ENCODE assay signal across 12 cellular contexts in genomic region chr22:37212174-37212906, GRCh38. TPM values are rescaled to one million over a fixed set of nuclear protein-coding genes. Genes with fewer than 3 reads are reported as not detected.
DNase-seq lines count a peak whose midpoint lies in the region; ATAC-seq and TF ChIP-seq lines count a peak whose summit lies in the region.
"Had no signal": no experiment of that assay in that cellular context is flagged by ENCODE, and none has a peak within 500 bp of the region (broad histone marks: within the 10 kb centered on the region; RNA-seq: fewer than 3 reads in every experiment).

SSTR3 (minus strand) TSS chr22:37212477; CDS start chr22:37207803, 4,674 bp downstream.

- in situ Hi-C loops in transverse colon (cut with MboI; ENCODE audit: low pct_ligation_motif_present in 1 of 4, low pct_unique_long_range_greater_than_20kb in 1 of 4, low sequenced_read_pairs in 3 of 4), result loop anchor here in 1 of 4 donors (25.0 kb wide), 1 partner anchor 425 kb away; the partner anchor contains the start of gene IFT27

- peak within 1 kb of the TSS in 7 of 11 experiments; percentile 6 to 63 (median 41); a peak in 11 of 22 replicates for H3K4me2 ChIP-seq in BLaER1 treated with 17β-estradiol and CSF1 and Interleukin-3, amounts not matched to agents 10 nM and 100 nM

- no peaks in the 10 kb centered on the region for H3K27me3 ChIP-seq in BLaER1 treated with 17β-estradiol and CSF1 and Interleukin-3, amounts not matched to agents 10 nM and 100 nM
- H3K27me3 ChIP-seq in HUES48 (ENCODE audit: control insufficient read depth, insufficient read depth, low read length) (no peaks in the 10 kb centered on the region), body of pancreas (no peaks in the 10 kb centered on the region), transverse colon (peaks cover 23% of the 10 kb centered on the region)

- TF ChIP-seq CTCF in body of pancreas (IDR thresholded peaks at IDR 0.05) (no peak), transverse colon (IDR thresholded peaks at IDR 0.05) (no peak)

- H3K9me3 ChIP-seq in BLaER1 treated with 17β-estradiol and CSF1 and Interleukin-3, amounts not matched to agents 10 nM and 100 nM (replicated peaks in 1 of 11), result no peaks in the 10 kb centered on the region
- H3K9me3 ChIP-seq in HUES48 (ENCODE audit: control insufficient read depth, insufficient read depth, low read length) (no peaks in the 10 kb centered on the region), body of pancreas (no peaks in the 10 kb centered on the region), transverse colon (no peaks in the 10 kb centered on the region)

- H3K4me1 ChIP-seq in BLaER1 treated with 17β-estradiol and CSF1 and Interleukin-3, amounts not matched to agents 10 nM and 100 nM, result peaks cover 0 to 37% (median 28%) of the 10 kb centered on the region in 10 experiments; a peak in 15 of 20 replicates
- peaks cover 5% of the 10 kb centered on the region; the same call in 1 of the 2 replicates for H3K4me1 ChIP-seq in HUES48 (ENCODE audit: control insufficient read depth, insufficient read depth, low read length)
- H3K4me1 ChIP-seq in body of pancreas, result peaks cover 9% of the 10 kb centered on the region
- no peaks in the 10 kb centered on the region for H3K4me1 ChIP-seq in transverse colon

- no peak within 1 kb of the TSS for H3K4me3 ChIP-seq in BLaER1 treated with 17β-estradiol and CSF1 and Interleukin-3, amounts not matched to agents 10 nM and 100 nM
- peak within 1 kb of the TSS; percentile 29; the same call in 1 of the 2 replicates for H3K4me3 ChIP-seq in HUES48 (ENCODE audit: low read depth, low read length)
- H3K4me3 ChIP-seq in body of pancreas, result no peak within 1 kb of the TSS
- no peak within 1 kb of the TSS for H3K4me3 ChIP-seq in transverse colon

- peak within 1 kb of the TSS in 2 of 11 experiments; percentile 5 to 6; a peak in 1 of 22 replicates for H3K9ac ChIP-seq in BLaER1 treated with 17β-estradiol and CSF1 and Interleukin-3, amounts not matched to agents 10 nM and 100 nM
- H3K9ac ChIP-seq in HUES48 (ENCODE audit: low read depth, low read length), result no peak within 1 kb of the TSS

- WGBS in body of pancreas, 2 donors, result 12 to 23% methylated on average over 13 to 23 of the region's 23 CpGs
- 11 to 33% methylated on average over 5 to 23 of the region's 23 CpGs for WGBS in transverse colon (ENCODE audit: low coverage in 1 of 2), 2 donors

- peak in 1 of 3 donors; percentile 11 for TF ChIP-seq POLR2A in body of pancreas (IDR thresholded peaks at IDR 0.05)
- no peak for TF ChIP-seq POLR2A in transverse colon (IDR thresholded peaks at IDR 0.05)

- TF ChIP-seq EP300 in transverse colon (IDR thresholded peaks at IDR 0.05; ENCODE audit: low read depth), result no peak

- intact Hi-C loops in body of pancreas (cut with DNase I) (no loop called here), transverse colon (cut with DNase I; ENCODE audit: low total_unique reads) (no loop called here)

- DNase-seq in body of pancreas (peak; percentile 27 to 55 (median 50)), myocyte (ENCODE audit: low read depth) (peak; percentile 56), A172 (ENCODE audit: low spot score) (no peak), transverse colon (no peak), kidney glomerular epithelial cell (lab: John Stamatoyannopoulos, UW) (no peak)
- DNase-seq: HCEC 1CT, NCI-H2029 treated with DMSO at 0.1 percent for 48 hours had no signal

- H4K20me1 ChIP-seq in BLaER1 treated with 17β-estradiol and CSF1 and Interleukin-3, amounts not matched to agents 10 nM and 100 nM, result no peaks in the 10 kb centered on the region

- H3K27ac ChIP-seq in BLaER1 treated with 17β-estradiol and CSF1 and Interleukin-3, amounts not matched to agents 10 nM and 100 nM, result no peak within 1 kb of the TSS
- H3K27ac ChIP-seq in HUES48 (ENCODE audit: low read depth, low read length) (no peak within 1 kb of the TSS), body of pancreas (no peak within 1 kb of the TSS), transverse colon (no peak within 1 kb of the TSS)

- H3K36me3 ChIP-seq in BLaER1 treated with 17β-estradiol and CSF1 and Interleukin-3, amounts not matched to agents 10 nM and 100 nM, result no peaks in the 10 kb centered on the region
- H3K36me3 ChIP-seq in HUES48 (ENCODE audit: control insufficient read depth, insufficient read depth, low read length) (no peaks in the 10 kb centered on the region), body of pancreas (replicated peaks in 1 of 2; ENCODE audit: insufficient read depth in 1 of 2, low read depth in 2 of 2) (no peaks in the 10 kb centered on the region), transverse colon (no peaks in the 10 kb centered on the region)

- ATAC-seq in body of pancreas (peak; percentile 64), HG02970 (IDR thresholded peaks at IDR 0.05; ENCODE audit: low FRiP score, unreplicated experiment) (no peak)

RNA-seq across cellular contexts. Expression of gene SSTR3, which starts in this region (rescaled TPM):
- 1 to 10 TPM; 1.3 to 4.2 TPM for total RNA-seq in body of pancreas
- not detected in 2 replicates for total RNA-seq in myocyte
- polyA plus RNA-seq in myocyte (2012), result not detected
- not detected in 2 replicates for total RNA-seq in A172 (2014; rRNA removed; shearing (Covaris generic))
- under 1 TPM in 2 of 4 donors, not detected in 2; 0.16 to 0.41 TPM for total RNA-seq in transverse colon
- total RNA-seq: Daoy, fibroblast of villous mesenchyme had no signal

Comparison
In these comparisons a context has a peak if more than half of its experiments do, and no peak if none do; other contexts are left out.
1. Peak in DNase-seq in myocyte; RNA of the gene not detected or under 1 TPM.
2. DNase-seq: peak in body of pancreas (4 of 4); none in A172 (single experiment), transverse colon (single experiment) and kidney glomerular epithelial cell (single experiment).